Comparison of ENCODE assay signal across 8 cellular contexts in the genomic region with DNA sequence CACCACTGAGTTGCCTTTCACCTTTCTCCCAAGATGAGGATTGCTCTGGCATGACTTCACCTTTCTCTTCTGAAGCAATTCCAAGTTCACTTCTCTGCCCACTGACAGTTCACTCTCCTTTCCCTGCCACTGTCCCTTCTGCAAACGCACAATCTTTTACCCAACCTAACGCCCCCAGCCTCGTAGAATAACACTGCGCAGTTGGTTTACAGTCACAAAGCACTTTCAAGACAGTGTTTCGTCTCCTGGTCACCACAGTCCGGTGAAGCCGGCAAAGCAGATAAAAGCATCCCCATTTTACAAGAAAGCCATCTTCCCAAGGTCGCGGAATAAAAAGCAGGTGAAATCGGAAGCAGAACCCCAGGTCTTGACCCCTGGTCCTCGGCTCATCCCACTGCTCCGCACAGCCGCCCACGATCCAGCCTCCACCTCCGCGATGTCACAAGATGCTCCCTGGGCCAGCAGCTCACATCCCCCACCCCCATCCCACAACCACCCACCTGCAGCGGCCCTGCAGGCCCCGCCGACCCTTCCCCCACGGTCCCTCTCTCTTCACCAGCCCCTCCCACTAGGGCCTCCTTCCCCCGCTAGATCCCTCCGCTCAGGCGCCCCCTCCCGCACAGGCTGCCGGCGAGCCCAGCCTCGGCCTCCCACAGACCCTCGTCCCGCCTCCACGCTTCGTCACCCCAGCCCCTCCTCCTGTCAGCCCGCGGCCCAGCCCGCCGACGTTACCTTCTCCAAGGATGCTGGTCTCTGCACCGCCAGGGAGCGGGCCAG. TPM values are rescaled to one million over a fixed set of nuclear protein-coding genes. Genes with fewer than 3 reads are reported as not detected.
DNase-seq lines count a peak whose midpoint lies in the region; TF ChIP-seq lines count a peak whose summit lies in the region.

No MANE protein-coding gene starts in this region.

- peak overlapping the region; percentile 86 for H3K27ac ChIP-seq in substantia nigra (ENCODE audit: low read depth, low read length, poor library complexity, severe bottlenecking)

- H3K9me3 Mint-ChIP-seq in activated naive CD4-positive, alpha-beta T cell treated with anti-CD3 and anti-CD28 coated beads, Interleukin-2, amount 10 ng/mL, durations not matched to agents 7 days and 5 days = no peaks in the 10 kb centered on the region

- peak; percentile 89 for DNase-seq in ELR (ENCODE audit: low read depth)
- peak; percentile 68 for DNase-seq in H4 (ENCODE audit: low spot score)
- DNase-seq in LNCaP clone FGC (ENCODE audit: low read depth) = peak; percentile 56
- peak; percentile 83 for DNase-seq in SK-MEL-5 (ENCODE audit: low read depth, low spot score)
- peak; percentile 92 for DNase-seq in activated naive CD4-positive, alpha-beta T cell treated with anti-CD3 and anti-CD28 coated beads, Interleukin-2, amount 10 ng/mL, durations not matched to agents 7 days and 5 days
- DNase-seq in globus pallidus (ENCODE audit: low spot score) = peak; percentile 74
- peak in 51 of 56 donors; percentile 41 to 90 (median 83) for DNase-seq in nucleus accumbens (lab: John Stamatoyannopoulos, UW)
- peak in 43 of 49 donors; percentile 51 to 93 (median 83) for DNase-seq in substantia nigra (lab: John Stamatoyannopoulos, UW)

- CTCF ChIA-PET in activated naive CD4-positive, alpha-beta T cell treated with anti-CD3 and anti-CD28 coated beads, Interleukin-2, amount 10 ng/mL, durations not matched to agents 7 days and 5 days (lab: Charles Lee) = no interaction called here

- H3K4me1 Mint-ChIP-seq in activated naive CD4-positive, alpha-beta T cell treated with anti-CD3 and anti-CD28 coated beads, Interleukin-2, amount 10 ng/mL, durations not matched to agents 7 days and 5 days = peaks cover 45% of the 10 kb centered on the region

- H3K4me3 Mint-ChIP-seq in activated naive CD4-positive, alpha-beta T cell treated with anti-CD3 and anti-CD28 coated beads, Interleukin-2, amount 10 ng/mL, durations not matched to agents 7 days and 5 days = peak overlapping the region; percentile 78

- H3K27me3 Mint-ChIP-seq in activated naive CD4-positive, alpha-beta T cell treated with anti-CD3 and anti-CD28 coated beads, Interleukin-2, amount 10 ng/mL, durations not matched to agents 7 days and 5 days = no peaks in the 10 kb centered on the region

- H3K36me3 Mint-ChIP-seq in activated naive CD4-positive, alpha-beta T cell treated with anti-CD3 and anti-CD28 coated beads, Interleukin-2, amount 10 ng/mL, durations not matched to agents 7 days and 5 days = peaks cover 12% of the 10 kb centered on the region

- H3K27ac Mint-ChIP-seq in activated naive CD4-positive, alpha-beta T cell treated with anti-CD3 and anti-CD28 coated beads, Interleukin-2, amount 10 ng/mL, durations not matched to agents 7 days and 5 days = peak overlapping the region; percentile 89

- H3K4me3 ChIP-seq in LNCaP clone FGC (ENCODE audit: low read depth, low read length) = peak overlapping the region; percentile 87

- in situ Hi-C loops in SK-MEL-5 (cut with HindIII; ENCODE audit: low pct_unique_long_range_greater_than_20kb, low sequenced_read_pairs) = no loop called here

- TF ChIP-seq CTCF in LNCaP clone FGC (IDR thresholded peaks at IDR 0.05; ENCODE audit: control insufficient read depth, extremely low read depth, insufficient read depth) = no peak

RNA-seq across cellular contexts. Expression of gene PI4KA, which starts 0.6 kb away (rescaled TPM):
- 12.6 and 19.6 TPM in 2 replicates for total RNA-seq in H4 (2014; rRNA removed; shearing (Covaris generic))
- 29.3 and 33.6 TPM in 2 replicates for total RNA-seq in SK-MEL-5 (2014; rRNA removed; shearing (Covaris generic))
- 79.4 and 81.2 TPM in 2 replicates for polyA plus RNA-seq in SK-MEL-5 (2015; cell fraction: cytosol; rRNA removed)
- 114 and 183 TPM in 2 replicates for polyA plus RNA-seq in SK-MEL-5 (2015; cell fraction: nucleus; rRNA removed)

RNA-seq across cellular contexts. Expression of gene SNAP29, which starts 0.8 kb away (rescaled TPM):
- 5.0 and 6.1 TPM in 2 replicates for total RNA-seq in H4 (2014; rRNA removed; shearing (Covaris generic))
- total RNA-seq in SK-MEL-5 (2014; rRNA removed; shearing (Covaris generic)) = 10.0 and 10.7 TPM in 2 replicates
- 25.2 and 26.1 TPM in 2 replicates for polyA plus RNA-seq in SK-MEL-5 (2015; cell fraction: cytosol; rRNA removed)
- polyA plus RNA-seq in SK-MEL-5 (2015; cell fraction: nucleus; rRNA removed) = 4.0 and 6.4 TPM in 2 replicates

RNA-seq across cellular contexts. Expression of gene CRKL, which starts 59.2 kb away (rescaled TPM):
- 25.4 and 27.4 TPM in 2 replicates for total RNA-seq in H4 (2014; rRNA removed; shearing (Covaris generic))
- total RNA-seq in SK-MEL-5 (2014; rRNA removed; shearing (Covaris generic)) = 33.5 and 36.3 TPM in 2 replicates
- polyA plus RNA-seq in SK-MEL-5 (2015; cell fraction: cytosol; rRNA removed) = 42.6 and 49.7 TPM in 2 replicates
- polyA plus RNA-seq in SK-MEL-5 (2015; cell fraction: nucleus; rRNA removed) = 30.7 and 40.0 TPM in 2 replicates

Comparison
In these comparisons a context has a peak if more than half of its experiments do, and no peak if none do; other contexts are left out.
1. Peak in every context shown above with its lines: DNase-seq, H3K4me3 ChIP-seq and H3K27ac ChIP-seq.